In genomic region chr17:33260638-33261037, GRCh38 we compare ENCODE assay signal across 24 cellular contexts. TPM values are rescaled to one million over a fixed set of nuclear protein-coding genes. Genes with fewer than 3 reads are reported as not detected.
"Had no signal": no experiment of that assay in that cellular context is flagged by ENCODE, and none has a peak within 500 bp of the region (broad histone marks: within the 10 kb centered on the region; RNA-seq: fewer than 3 reads in every experiment).

No MANE protein-coding gene starts in this region.

- H3K4me3 Mint-ChIP-seq: activated CD4-positive, alpha-beta T cell treated with anti-CD3 and anti-CD28 coated beads, Interleukin-2, amount 10 ng/mL, durations not matched to agents 7 days and 5 days; activated naive CD8-positive, alpha-beta T cell; natural killer cell treated with Interleukin-12 subunit alpha and Interleukin-12 subunit beta and Interleukin-15 and Interleukin-18, amount 100 ng/mL, for 72 hours; stimulated activated naive CD8-positive, alpha-beta T cell treated with anti-CD3 and anti-CD28 coated beads, Interleukin-15, amount 100 ng/mL, for 72 hours had no signal

- H3K9me3 Mint-ChIP-seq: activated CD4-positive, alpha-beta T cell treated with anti-CD3 and anti-CD28 coated beads, Interleukin-2, amount 10 ng/mL, durations not matched to agents 7 days and 5 days; natural killer cell treated with Interleukin-12 subunit alpha and Interleukin-12 subunit beta and Interleukin-15 and Interleukin-18, amount 100 ng/mL, for 72 hours; stimulated activated naive CD8-positive, alpha-beta T cell treated with anti-CD3 and anti-CD28 coated beads, Interleukin-15, amount 100 ng/mL, for 72 hours had no signal

- H3K36me3 Mint-ChIP-seq: activated naive CD8-positive, alpha-beta T cell; natural killer cell treated with Interleukin-12 subunit alpha and Interleukin-12 subunit beta and Interleukin-15 and Interleukin-18, amount 100 ng/mL, for 72 hours had no signal

- H3K4me3 ChIP-seq: adrenal gland, left ventricle myocardium inferior, ovary, prostate gland, spleen, tibial artery had no signal

- ATAC-seq: activated CD4-positive, CD25-positive, alpha-beta regulatory T cell treated with anti-CD3 and anti-CD28 coated beads, Interleukin-2, amount 50 U/mL, for 24 hours; foreskin keratinocyte; natural killer cell treated with Interleukin-12 subunit alpha and Interleukin-12 subunit beta and Interleukin-15 and Interleukin-18, amount 100 ng/mL, for 72 hours; stimulated activated naive CD8-positive, alpha-beta T cell treated with anti-CD3 and anti-CD28 coated beads, Interleukin-15, amount 100 ng/mL, for 72 hours had no signal

- H3K27me3 ChIP-seq: adrenal gland, foreskin keratinocyte, ovary had no signal

- H3K4me1 Mint-ChIP-seq: activated CD4-positive, alpha-beta T cell treated with anti-CD3 and anti-CD28 coated beads, Interleukin-2, amount 10 ng/mL, durations not matched to agents 7 days and 5 days; stimulated activated naive CD8-positive, alpha-beta T cell treated with anti-CD3 and anti-CD28 coated beads, Interleukin-15, amount 100 ng/mL, for 72 hours had no signal

- H3K9me3 ChIP-seq: adrenal gland, left ventricle myocardium inferior, neutrophil, ovary, prostate gland, spleen, tibial artery had no signal

- H3K4me1 ChIP-seq: adrenal gland, foreskin keratinocyte, left ventricle myocardium inferior, prostate gland, spleen, tibial artery had no signal

- H3K27me3 Mint-ChIP-seq: activated CD4-positive, alpha-beta T cell treated with anti-CD3 and anti-CD28 coated beads, Interleukin-2, amount 10 ng/mL, durations not matched to agents 7 days and 5 days had no signal

- H3K36me3 ChIP-seq: adrenal gland, left ventricle myocardium inferior, neutrophil, ovary, prostate gland, spleen, tibial artery had no signal

- DNase-seq: activated CD4-positive, alpha-beta T cell treated with anti-CD3 and anti-CD28 coated beads, Interleukin-2, amount 10 ng/mL, durations not matched to agents 7 days and 5 days; activated T-cell treated with anti-CD3 and anti-CD28 coated beads, Interleukin-2, amount 50 U/mL, for 1 hour; adrenal gland; central memory CD4-positive, alpha-beta T cell; effector memory CD4-positive, alpha-beta T cell; foreskin keratinocyte; kidney glomerular epithelial cell; left ventricle myocardium inferior; mammary epithelial cell; midbrain; ovary; spleen; stimulated activated CD4-positive, alpha-beta T cell treated with anti-CD3 and anti-CD28 coated beads, Interleukin-4, amount 100 ng/mL, for 4 hours; stimulated activated naive CD8-positive, alpha-beta T cell treated with anti-CD3 and anti-CD28 coated beads, Interleukin-15, amount 100 ng/mL, for 72 hours; tibial artery had no signal

- H3K27ac ChIP-seq: adrenal gland, foreskin keratinocyte, left ventricle myocardium inferior, neutrophil, ovary, prostate gland, spleen, tibial artery had no signal

- H3K27ac Mint-ChIP-seq: activated CD4-positive, alpha-beta T cell treated with anti-CD3 and anti-CD28 coated beads, Interleukin-2, amount 10 ng/mL, durations not matched to agents 7 days and 5 days; activated naive CD8-positive, alpha-beta T cell; natural killer cell treated with Interleukin-12 subunit alpha and Interleukin-12 subunit beta and Interleukin-15 and Interleukin-18, amount 100 ng/mL, for 72 hours had no signal

RNA-seq across cellular contexts. Expression of gene ASIC2, which starts 32.5 kb away (rescaled TPM):
- total RNA-seq: activated CD4-positive, alpha-beta T cell treated with anti-CD3 and anti-CD28 coated beads, Interleukin-2, amount 10 ng/mL, durations not matched to agents 7 days and 5 days; dermis microvascular lymphatic vessel endothelial cell; glomerular endothelial cell; left ventricle myocardium inferior; natural killer cell treated with Interleukin-12 subunit alpha and Interleukin-12 subunit beta and Interleukin-15 and Interleukin-18, amount 100 ng/mL, for 72 hours; spleen; T-helper 2 cell treated with Interferon-gamma antibody and Interleukin-4, amounts not matched to agents 100 ng/mL and 5 ng/mL, for 36 hours had no signal
- polyA plus RNA-seq: esophagus, spleen had no signal
